Comparison of ENCODE assay signal across 30 cellular contexts in the genomic region with DNA sequence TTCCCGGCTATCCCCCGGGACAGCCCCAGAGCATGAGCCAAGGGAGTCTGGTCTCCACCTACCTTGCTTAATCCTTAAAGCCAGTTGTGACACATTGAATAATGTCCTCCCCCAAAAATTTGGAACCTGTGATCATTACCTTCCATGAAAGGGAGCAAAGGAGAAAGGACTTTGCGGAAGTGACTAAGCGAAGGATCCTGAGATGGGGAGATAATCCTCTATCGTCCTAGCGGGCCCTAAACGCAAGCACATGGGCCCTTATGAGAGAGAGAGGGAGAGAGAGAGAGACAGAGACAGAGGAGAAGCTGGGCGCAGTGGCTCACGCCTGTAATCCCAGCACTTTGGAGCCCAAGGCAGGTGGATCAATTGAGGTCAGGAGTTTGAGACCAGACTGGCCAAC. TPM values are rescaled to one million over a fixed set of nuclear protein-coding genes. Genes with fewer than 3 reads are reported as not detected.
"Had no signal": no experiment of that assay in that cellular context is flagged by ENCODE, and none has a peak within 500 bp of the region (broad histone marks: within the 10 kb centered on the region; RNA-seq: fewer than 3 reads in every experiment).

No MANE protein-coding gene starts in this region.

- ATAC-seq: stimulated activated effector memory CD8-positive, alpha-beta T cell treated with anti-CD3 and anti-CD28 coated beads, Interleukin-12 subunit alpha, Interleukin-12 subunit beta, amount 100 ng/mL, for 72 hours; stimulated activated memory B cell treated with anti-CD40 and anti-IgM and Interleukin-4, amounts not matched to agents 10 μg/mL and 1 μg/mL and 100 μg/mL, for 72 hours; stimulated activated naive B cell treated with anti-CD40 and anti-IgM and Interleukin-4, amounts not matched to agents 10 μg/mL and 1 μg/mL and 100 μg/mL, for 72 hours; stimulated activated naive CD8-positive, alpha-beta T cell treated with anti-CD3 and anti-CD28 coated beads, Interleukin-15, amount 100 ng/mL, for 72 hours; stimulated activated naive CD8-positive, alpha-beta T cell treated with anti-CD3 and anti-CD28 coated beads, Interleukin-15, Interleukin-2, amounts not matched to agents 100 U/mL and 50 U/mL, for 24 hours; upper lobe of right lung had no signal

- H3K4me1 ChIP-seq: suprapubic skin, testis, thyroid gland, transverse colon, upper lobe of left lung, upper lobe of right lung, uterus, vagina had no signal

- H3K27me3 ChIP-seq: testis, thyroid gland, uterus, vagina had no signal

- H3K27ac ChIP-seq: stomach, suprapubic skin, testis, thoracic aorta, thyroid gland, tibial artery, tibial nerve, transverse colon, upper lobe of left lung, upper lobe of right lung, uterus, vagina had no signal

- DNase-seq: stimulated activated CD4-positive, alpha-beta T cell treated with anti-CD3 and anti-CD28 coated beads, Interleukin-2, amount 100 ng/mL, for 48 hours; stimulated activated CD4-positive, alpha-beta T cell treated with anti-CD3 and anti-CD28 coated beads, Interleukin-4, amount 100 ng/mL, for 1 hour; stimulated activated CD4-positive, alpha-beta T cell treated with anti-CD3 and anti-CD28 coated beads, Interleukin-4, amount 100 ng/mL, for 24 hours; stimulated activated CD4-positive, alpha-beta T cell treated with anti-CD3 and anti-CD28 coated beads, Interleukin-4, amount 100 ng/mL, for 4 hours; stimulated activated CD8-positive, alpha-beta memory T cell treated with anti-CD3 and anti-CD28 coated beads, Interleukin-4, amount 100 ng/mL, for 48 hours; stimulated activated naive B cell treated with anti-CD40 and anti-IgM and Interleukin-4, amounts not matched to agents 10 μg/mL and 1 μg/mL and 100 μg/mL, for 72 hours; stimulated activated naive CD4-positive, alpha-beta T cell; stimulated activated naive CD4-positive, alpha-beta T cell treated with Interleukin-2 at 50 U/mL for 16 hours; stimulated activated naive CD8-positive, alpha-beta T cell treated with anti-CD3 and anti-CD28 coated beads, Interleukin-15, amount 100 ng/mL, for 72 hours; stimulated activated naive CD8-positive, alpha-beta T cell treated with anti-CD3 and anti-CD28 coated beads, Interleukin-15, Interleukin-2, amounts not matched to agents 100 U/mL and 50 U/mL, for 24 hours; stomach; testis; thyroid gland; tibial artery; transverse colon; trophoblast cell; upper lobe of left lung; uterus had no signal

- H3K4me3 ChIP-seq: stomach, suprapubic skin, testis, thoracic aorta, thyroid gland, tibial artery, tibial nerve, transverse colon, upper lobe of left lung, upper lobe of right lung, uterus, vagina had no signal

- H3K9me3 ChIP-seq: stomach, suprapubic skin, testis, thoracic aorta, thyroid gland, tibial artery, tibial nerve, transverse colon, upper lobe of left lung, upper lobe of right lung, uterus, vagina had no signal

- H3K36me3 ChIP-seq: stomach, suprapubic skin, thoracic aorta, thyroid gland, tibial artery, tibial nerve, transverse colon, upper lobe of left lung, upper lobe of right lung, uterus, vagina had no signal

- FAIRE-seq: urothelium cell line had no signal

RNA-seq across cellular contexts. Expression of gene SPPL2C, which starts 9.5 kb away (rescaled TPM):
- total RNA-seq: stomach, subcutaneous adipose tissue, suprapubic skin, thoracic aorta, tibial nerve, transverse colon, upper lobe of left lung, upper lobe of right lung, ureter, urinary bladder, uterus, vagina had no signal
- polyA plus RNA-seq: stomach, thymus, urinary bladder had no signal
